1 cellular context compared by ENCODE assay signal in genomic region chr2:177474904-177475474, GRCh38.
TF ChIP-seq lines count a peak whose summit lies in the region.

No MANE protein-coding gene starts in this region.

TF ChIP-seq in GM23338, 12 proteins besides CTCF, POLR2A, EP300 and RAD21 (continued from another document):
- no peak for TF ChIP-seq ZNF462 (CRISPR knock-in tag; IDR thresholded peaks at IDR 0.05)
